ENCODE assay signal across 8 cellular contexts in genomic region chr10:11757820-11758463, GRCh38. TPM values are rescaled to one million over a fixed set of nuclear protein-coding genes. Genes with fewer than 3 reads are reported as not detected.
DNase-seq lines count a peak whose midpoint lies in the region; ATAC-seq lines count a peak whose summit lies in the region.

No MANE protein-coding gene starts in this region.

- no peak overlapping the region for H2AK5ac ChIP-seq in mesenchymal stem cell (ENCODE audit: low read length, severe bottlenecking)

- no peaks in the 10 kb centered on the region for H3K27me3 Mint-ChIP-seq in CD4-positive, CD25-positive, alpha-beta regulatory T cell
- H3K27me3 Mint-ChIP-seq in activated CD4-positive, alpha-beta memory T cell treated with anti-CD3 and anti-CD28 coated beads for 36 hours: no peaks in the 10 kb centered on the region

- no peak overlapping the region for H3K4me3 ChIP-seq in CD4-positive, CD25-positive, alpha-beta regulatory T cell (ENCODE audit: low read depth, low read length)
- peak overlapping the region in 1 of 2 experiments; percentile 9 for H3K4me3 ChIP-seq in mesenchymal stem cell (ENCODE audit: insufficient read depth in 1 of 2, low read depth in 1 of 2, low read length in 2 of 2)

- no peaks in the 10 kb centered on the region for H3K27me3 ChIP-seq in CD4-positive, CD25-positive, alpha-beta regulatory T cell (ENCODE audit: control insufficient read depth, insufficient read depth, low read length)
- H3K27me3 ChIP-seq in mesenchymal stem cell (ENCODE audit: control insufficient read depth in 1 of 2, insufficient read depth in 1 of 2, low read length in 2 of 2): peaks cover 0 to 17% of the 10 kb centered on the region in 2 experiments

- H4K8ac ChIP-seq in mesenchymal stem cell (ENCODE audit: low read length): peak overlapping the region; percentile 77

- H3K14ac ChIP-seq in mesenchymal stem cell (ENCODE audit: low read length in 2 of 2): no peak overlapping the region

- 21% methylated on average over 11 of the region's 11 CpGs for WGBS in mesenchymal stem cell

- H3K9me3 ChIP-seq in CD4-positive, CD25-positive, alpha-beta regulatory T cell (ENCODE audit: control insufficient read depth in 2 of 2, low read length in 2 of 2): no peaks in the 10 kb centered on the region
- no peaks in the 10 kb centered on the region for H3K9me3 ChIP-seq in mesenchymal stem cell (ENCODE audit: control insufficient read depth, low read length)

- peak overlapping the region; percentile 35 for H2BK15ac ChIP-seq in mesenchymal stem cell (ENCODE audit: low read depth, poor library complexity, severe bottlenecking)

- no peaks in the 10 kb centered on the region for H3K36me3 Mint-ChIP-seq in CD4-positive, CD25-positive, alpha-beta regulatory T cell
- no peaks in the 10 kb centered on the region for H3K36me3 Mint-ChIP-seq in activated CD4-positive, alpha-beta memory T cell treated with anti-CD3 and anti-CD28 coated beads for 36 hours

- peak overlapping the region; percentile 11 for H2BK120ac ChIP-seq in mesenchymal stem cell (ENCODE audit: low read depth, low read length)

- H2BK5ac ChIP-seq in mesenchymal stem cell (ENCODE audit: low read depth, low read length, poor library complexity, severe bottlenecking): no peak overlapping the region

- H3K4ac ChIP-seq in mesenchymal stem cell (ENCODE audit: low read depth in 1 of 2, low read length in 2 of 2): no peak overlapping the region

- H3K36me3 ChIP-seq in CD4-positive, CD25-positive, alpha-beta regulatory T cell (ENCODE audit: control insufficient read depth, insufficient read depth, low read length): no peaks in the 10 kb centered on the region
- H3K36me3 ChIP-seq in mesenchymal stem cell (ENCODE audit: control insufficient read depth in 1 of 2, insufficient read depth in 2 of 2, low read depth in 1 of 2, low read length in 2 of 2): no peaks in the 10 kb centered on the region

- POLR2A ChIA-PET in activated CD4-positive, alpha-beta memory T cell treated with anti-CD3 and anti-CD28 coated beads for 36 hours (lab: Charles Lee): no interaction called here

- peak overlapping the region in 1 of 3 donors; percentile 77 for H3K27ac Mint-ChIP-seq in CD4-positive, CD25-positive, alpha-beta regulatory T cell
- H3K27ac Mint-ChIP-seq in activated CD4-positive, alpha-beta memory T cell treated with anti-CD3 and anti-CD28 coated beads for 36 hours: no peak overlapping the region

- H3K4me3 Mint-ChIP-seq in CD4-positive, CD25-positive, alpha-beta regulatory T cell: no peak overlapping the region
- no peak overlapping the region for H3K4me3 Mint-ChIP-seq in activated CD4-positive, alpha-beta memory T cell treated with anti-CD3 and anti-CD28 coated beads for 36 hours

- intact Hi-C loops in activated CD4-positive, alpha-beta memory T cell treated with anti-CD3 and anti-CD28 coated beads for 36 hours (cut with micrococcal nuclease): loop anchor here (1.0 kb wide), 1 partner anchor 243 kb away; no protein-coding TSS in a partner anchor

- DNase-seq in CD4-positive, CD25-positive, alpha-beta regulatory T cell: peak; percentile 62 to 87 (median 79)
- DNase-seq in GM19240 (ENCODE audit: insufficient read length, low spot score): peak; percentile 82
- peak; percentile 37 for DNase-seq in NCI-H510A treated with DMSO at 0.1 percent for 48 hours (lab: John Stamatoyannopoulos, UW)
- peak; percentile 90 for DNase-seq in activated CD4-positive, alpha-beta memory T cell treated with anti-CD3 and anti-CD28 coated beads for 36 hours
- DNase-seq in effector CD8-positive, alpha-beta T cell (lab: John Stamatoyannopoulos, UW): peak; percentile 79
- peak; percentile 83 for DNase-seq in mesenchymal stem cell
- DNase-seq in stimulated activated CD8-positive, alpha-beta memory T cell treated with anti-CD3 and anti-CD28 coated beads, Interleukin-12 subunit alpha, Interleukin-12 subunit beta, amount 100 ng/mL, for 24 hours (ENCODE audit: extremely low read depth): peak; percentile 50

- ATAC-seq in CD4-positive, CD25-positive, alpha-beta regulatory T cell (ENCODE audit: low read depth in 2 of 2): peak; percentile 90 to 93
- ATAC-seq in HG03354 (IDR thresholded peaks at IDR 0.05; ENCODE audit: poor library complexity, severe bottlenecking, unreplicated experiment): peak; percentile 97

- CTCF ChIA-PET in activated CD4-positive, alpha-beta memory T cell treated with anti-CD3 and anti-CD28 coated beads for 36 hours (lab: Charles Lee): interaction anchor here (0.6 to 6.4 kb wide), 45 partner anchors 9 to 644 kb away, joined by 3 to 124 read pairs (median 4); partner anchors contain the start of gene USP6NL

- H4K91ac ChIP-seq in mesenchymal stem cell (ENCODE audit: low read length): peak overlapping the region; percentile 80

- H3K27ac ChIP-seq in CD4-positive, CD25-positive, alpha-beta regulatory T cell (ENCODE audit: insufficient read depth, low read length, poor library complexity, severe bottlenecking): no peak overlapping the region
- H3K27ac ChIP-seq in mesenchymal stem cell (ENCODE audit: low read length, poor library complexity, severe bottlenecking): no peak overlapping the region

- H3K4me1 Mint-ChIP-seq in CD4-positive, CD25-positive, alpha-beta regulatory T cell: peaks cover 0 to 5% (median 2%) of the 10 kb centered on the region in 4 donors
- peaks cover 1% of the 10 kb centered on the region for H3K4me1 Mint-ChIP-seq in activated CD4-positive, alpha-beta memory T cell treated with anti-CD3 and anti-CD28 coated beads for 36 hours (ENCODE audit: low read depth)

- no peak overlapping the region for H3K4me2 ChIP-seq in mesenchymal stem cell (ENCODE audit: low read length, poor library complexity, severe bottlenecking)

- peak overlapping the region in 1 of 2 experiments; percentile 59 for H2BK12ac ChIP-seq in mesenchymal stem cell (ENCODE audit: low read length in 2 of 2)

- no peaks in the 10 kb centered on the region for H3K4me1 ChIP-seq in CD4-positive, CD25-positive, alpha-beta regulatory T cell (ENCODE audit: control insufficient read depth, insufficient read depth, low read length, poor library complexity, severe bottlenecking)
- peaks cover 2% of the 10 kb centered on the region for H3K4me1 ChIP-seq in mesenchymal stem cell (ENCODE audit: control insufficient read depth, insufficient read depth, low read depth, low read length)

- no peak overlapping the region for H2AFZ ChIP-seq in mesenchymal stem cell (ENCODE audit: low read depth, low read length)

- H3K79me1 ChIP-seq in mesenchymal stem cell (replicated peaks; ENCODE audit: low read length, poor library complexity, severe bottlenecking): no peaks in the 10 kb centered on the region

- no peaks in the 10 kb centered on the region for H3K9me3 Mint-ChIP-seq in CD4-positive, CD25-positive, alpha-beta regulatory T cell
- H3K9me3 Mint-ChIP-seq in activated CD4-positive, alpha-beta memory T cell treated with anti-CD3 and anti-CD28 coated beads for 36 hours: no peaks in the 10 kb centered on the region

- peak overlapping the region in 1 of 2 experiments; percentile 64 for H3K18ac ChIP-seq in mesenchymal stem cell (ENCODE audit: low read depth in 1 of 2, low read length in 2 of 2)

- H3K9ac ChIP-seq in mesenchymal stem cell (ENCODE audit: low read length): peak overlapping the region; percentile 61

- no peak overlapping the region for H3K23ac ChIP-seq in mesenchymal stem cell (ENCODE audit: low read length in 2 of 2)

RNA-seq across cellular contexts. Expression of gene ECHDC3, which starts 15.8 kb away (rescaled TPM):
- 0.47 TPM for total RNA-seq in CD4-positive, CD25-positive, alpha-beta regulatory T cell
- 1 to 10 TPM in 1 of 4 donors, under 1 TPM in 3; 0.10 to 1.1 (median 0.47) TPM for polyA plus RNA-seq in CD4-positive, CD25-positive, alpha-beta regulatory T cell
- 1 to 10 TPM in 1 of 2 experiments, under 1 TPM in 1; 0.76 to 1.4 TPM for total RNA-seq in activated CD4-positive, alpha-beta memory T cell treated with anti-CD3 and anti-CD28 coated beads for 36 hours
- 2.7 TPM for polyA plus RNA-seq in mesenchymal stem cell (2013, experiment 1 of 2)
- polyA plus RNA-seq in mesenchymal stem cell (2013, experiment 2 of 2): 2.6 TPM

Comparison
In these comparisons a context has a peak if more than half of its experiments do, and no peak if none do; other contexts are left out.
1. DNase-seq: peak in every context shown above with its lines; median percentile 90 in activated CD4-positive, alpha-beta memory T cell treated with anti-CD3 and anti-CD28 coated beads for 36 hours; 83 in mesenchymal stem cell; 82 in GM19240; 79 in CD4-positive, CD25-positive, alpha-beta regulatory T cell; 79 in effector CD8-positive, alpha-beta T cell; 50 in stimulated activated CD8-positive, alpha-beta memory T cell treated with anti-CD3 and anti-CD28 coated beads, Interleukin-12 subunit alpha, Interleukin-12 subunit beta, amount 100 ng/mL, for 24 hours; 37 in NCI-H510A treated with DMSO at 0.1 percent for 48 hours.